Comparison of ENCODE assay signal across 1 cellular context in genomic region chr2:183035298-183035953, GRCh38.
TF ChIP-seq lines count a peak whose summit lies in the region.

No MANE protein-coding gene starts in this region.

TF ChIP-seq in GM12878, 131 proteins besides CTCF, POLR2A, EP300 and RAD21:
- no peak for TF ChIP-seq BACH1 (IDR thresholded peaks at IDR 0.05; ENCODE audit: borderline replicate concordance)
- TF ChIP-seq SMAD5 (IDR thresholded peaks at IDR 0.05; ENCODE audit: low read depth), result no peak
- no peak for TF ChIP-seq HDAC6 (IDR thresholded peaks at IDR 0.05; ENCODE audit: unreplicated experiment)
- no peak for TF ChIP-seq POU2F2 (IDR thresholded peaks at IDR 0.05; ENCODE audit: borderline replicate concordance, low read depth, low read length)
- no peak for TF ChIP-seq SKIL (IDR thresholded peaks at IDR 0.05; ENCODE audit: low read depth, poor library complexity, severe bottlenecking)
TF ChIP-seq in GM12878: peak in this region for 0.
